In the genomic region with DNA sequence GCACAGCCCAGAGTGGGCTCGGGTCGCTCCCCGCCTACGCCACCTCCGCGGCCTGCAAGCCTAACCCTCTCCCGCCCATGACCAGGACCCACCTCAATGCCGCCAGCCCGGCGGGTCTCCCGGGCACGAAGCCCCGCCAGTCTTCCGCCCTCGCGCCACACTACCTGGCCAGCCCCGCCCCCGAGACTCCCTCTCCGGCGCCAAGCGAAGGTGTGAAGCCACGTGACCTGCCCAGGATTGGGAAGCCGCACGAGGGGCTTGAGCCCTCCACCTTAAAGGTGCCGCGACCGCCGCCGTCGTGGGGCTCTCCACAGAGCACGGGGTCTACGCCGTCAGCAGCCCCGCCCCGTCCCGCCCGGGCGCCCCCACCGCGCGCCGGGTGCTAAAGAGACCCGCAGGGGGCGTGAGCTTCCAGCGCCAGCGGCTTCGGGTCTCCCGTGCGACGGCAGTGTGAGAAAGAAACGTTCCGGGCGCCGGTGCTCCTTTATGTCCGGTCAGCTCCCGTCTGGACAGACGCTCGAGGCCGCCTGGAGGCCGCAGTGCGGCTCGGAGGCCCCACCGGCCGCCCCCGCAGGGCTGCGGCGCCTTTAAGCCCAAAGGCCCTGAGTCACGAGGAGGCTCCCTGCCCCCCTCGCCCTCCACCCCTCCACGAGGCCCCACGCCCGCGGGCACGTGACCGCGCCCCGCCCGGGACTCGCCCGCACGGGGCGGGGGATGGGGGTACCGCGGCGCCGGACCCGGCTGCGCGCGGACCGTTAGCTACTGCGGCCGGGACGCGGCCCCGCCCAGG, we compare ENCODE assay signal across 9 cellular contexts. TPM values are rescaled to one million over a fixed set of nuclear protein-coding genes. Genes with fewer than 3 reads are reported as not detected.
A peak's percentile ranks its signal among the peaks of the same experiment; 100 is the strongest.
DNase-seq lines count a peak whose midpoint lies in the region; ATAC-seq and TF ChIP-seq lines count a peak whose summit lies in the region.
"Had no signal": no experiment of that assay in that cellular context is flagged by ENCODE, and none has a peak within 500 bp of the region (broad histone marks: within the 10 kb centered on the region; RNA-seq: fewer than 3 reads in every experiment).

A gene (minus strand): TSS at position 319 of the 790 bp plus-strand sequence. CDS start 18,904 bp downstream, outside the sequence.

- no peak within 1 kb of the TSS for H3K27ac Mint-ChIP-seq in activated T-helper 17 cell treated with anti-CD3 and anti-CD28 coated beads, Interleukin-2, amount 50 U/mL, for 72 hours
- H3K27ac Mint-ChIP-seq in type B pancreatic cell, result no peak within 1 kb of the TSS

- no peak within 1 kb of the TSS for H3K4ac ChIP-seq in neuronal stem cell (ENCODE audit: low read length)

- H3K4me3 ChIP-seq in neuronal stem cell (ENCODE audit: low read length in 2 of 2), result peak within 1 kb of the TSS; percentile 38 to 77

- H2BK15ac ChIP-seq in neuronal stem cell (ENCODE audit: low read length), result peak within 1 kb of the TSS; percentile 64

- ATAC-seq in activated T-helper 17 cell treated with anti-CD3 and anti-CD28 coated beads, Interleukin-2, amount 50 U/mL, for 72 hours (replicated peaks), result peak; percentile 66
- no peak for ATAC-seq in GM21825 (IDR thresholded peaks at IDR 0.05; ENCODE audit: unreplicated experiment)

- H2BK12ac ChIP-seq in neuronal stem cell (ENCODE audit: low read length), result peak within 1 kb of the TSS; percentile 73

- no peak within 1 kb of the TSS for H3K9ac ChIP-seq in neuronal stem cell (ENCODE audit: low read depth, low read length, poor library complexity)

- peak within 1 kb of the TSS; percentile 95 for H2AFZ ChIP-seq in neuronal stem cell (ENCODE audit: low read length)

- no peaks in the 10 kb centered on the region for H3K4me1 Mint-ChIP-seq in activated T-helper 17 cell treated with anti-CD3 and anti-CD28 coated beads, Interleukin-2, amount 50 U/mL, for 72 hours
- no peaks in the 10 kb centered on the region for H3K4me1 Mint-ChIP-seq in type B pancreatic cell (ENCODE audit: unreplicated experiment)

- H4K8ac ChIP-seq in neuronal stem cell (ENCODE audit: low read depth, low read length), result peak within 1 kb of the TSS; percentile 65

- no peaks in the 10 kb centered on the region for H3K9me3 Mint-ChIP-seq in activated T-helper 17 cell treated with anti-CD3 and anti-CD28 coated beads, Interleukin-2, amount 50 U/mL, for 72 hours
- H3K9me3 Mint-ChIP-seq in type B pancreatic cell, result no peaks in the 10 kb centered on the region

- peak within 1 kb of the TSS; percentile 84 for H2AK5ac ChIP-seq in neuronal stem cell (ENCODE audit: low read depth, low read length)

- no peaks in the 10 kb centered on the region for H3K36me3 Mint-ChIP-seq in activated T-helper 17 cell treated with anti-CD3 and anti-CD28 coated beads, Interleukin-2, amount 50 U/mL, for 72 hours (ENCODE audit: low read depth)
- no peaks in the 10 kb centered on the region for H3K36me3 Mint-ChIP-seq in type B pancreatic cell

- H4K91ac ChIP-seq in neuronal stem cell (ENCODE audit: low read depth, low read length, poor library complexity), result no peak within 1 kb of the TSS

- H3K27me3 ChIP-seq in neuronal stem cell (ENCODE audit: control insufficient read depth in 3 of 3, insufficient read depth in 3 of 3, low read depth in 1 of 3, low read length in 3 of 3), result peaks cover 28 to 85% (median 59%) of the 10 kb centered on the region in 3 experiments

- H3K36me3 ChIP-seq in neuronal stem cell (replicated peaks in 1 of 2; ENCODE audit: control insufficient read depth in 2 of 2, insufficient read depth in 2 of 2, low read length in 2 of 2), result no peaks in the 10 kb centered on the region

- peak within 1 kb of the TSS; percentile 80 for H3K18ac ChIP-seq in neuronal stem cell (ENCODE audit: low read length)

- H2BK5ac ChIP-seq in neuronal stem cell (ENCODE audit: low read length), result peak within 1 kb of the TSS; percentile 13

- TF ChIP-seq CTCF in GM12874 (IDR thresholded peaks at IDR 0.05; ENCODE audit: insufficient read depth, low read depth, low read length), result peak; percentile 29
- TF ChIP-seq CTCF in type B pancreatic cell (conservative IDR thresholded peaks at IDR 0.05), result peak; percentile 26

- peak within 1 kb of the TSS; percentile 51 for H3K4me3 Mint-ChIP-seq in activated T-helper 17 cell treated with anti-CD3 and anti-CD28 coated beads, Interleukin-2, amount 50 U/mL, for 72 hours
- peak within 1 kb of the TSS; percentile 78 for H3K4me3 Mint-ChIP-seq in type B pancreatic cell

- no peak within 1 kb of the TSS for H2BK120ac ChIP-seq in neuronal stem cell (ENCODE audit: low read depth, low read length)

- WGBS in neuronal stem cell (ENCODE audit: extremely low coverage in 2 of 2, insufficient read length in 2 of 2, insufficient replicate concordance in 1 of 2), 2 donors, result no CpG with 5 or more reads among the region's 96 CpGs

- H3K27ac ChIP-seq in neuronal stem cell (replicated peaks; ENCODE audit: low read length), result no peak within 1 kb of the TSS

- peak within 1 kb of the TSS; percentile 71 for H3K14ac ChIP-seq in neuronal stem cell (ENCODE audit: low read length)

- DNase-seq in NCI-H2171 (lab: John Stamatoyannopoulos, UW) (peak; percentile 17), foreskin melanocyte (peak; percentile 36), neuronal stem cell (ENCODE audit: low spot score) (no peak), type B pancreatic cell (ENCODE audit: extremely low spot score, unreplicated experiment) (no peak), amniotic stem cell (lab: John Stamatoyannopoulos, UW) (no peak)

- peaks cover 5% of the 10 kb centered on the region in 2 donors for H3K4me1 ChIP-seq in neuronal stem cell (ENCODE audit: control insufficient read depth in 2 of 2, insufficient read depth in 1 of 2, low read depth in 1 of 2, low read length in 2 of 2)

- H3K23ac ChIP-seq in neuronal stem cell (ENCODE audit: low read depth, low read length, poor library complexity), result peak within 1 kb of the TSS; percentile 73

- peaks cover 0 to 8% of the 10 kb centered on the region in 2 donors for H3K9me3 ChIP-seq in neuronal stem cell (replicated peaks in 1 of 2; ENCODE audit: control insufficient read depth in 2 of 2, insufficient read depth in 1 of 2, low read depth in 1 of 2, low read length in 2 of 2)

- no peaks in the 10 kb centered on the region for H3K79me1 ChIP-seq in neuronal stem cell (ENCODE audit: low read depth, low read length)

- peak within 1 kb of the TSS; percentile 83 for H3K4me2 ChIP-seq in neuronal stem cell (ENCODE audit: insufficient read depth, low read length, poor library complexity, severe bottlenecking)

- H3K27me3 Mint-ChIP-seq in activated T-helper 17 cell treated with anti-CD3 and anti-CD28 coated beads, Interleukin-2, amount 50 U/mL, for 72 hours, result peaks cover 34% of the 10 kb centered on the region
- H3K27me3 Mint-ChIP-seq in type B pancreatic cell, result peaks cover 82% of the 10 kb centered on the region

RNA-seq across cellular contexts. Expression of the gene that starts here (rescaled TPM):
- total RNA-seq in activated T-helper 17 cell treated with anti-CD3 and anti-CD28 coated beads, Interleukin-2, amount 50 U/mL, for 72 hours, result under 1 TPM in 1 of 2 donors, not detected in 1; 0.26 TPM
- 2.8 TPM for polyA plus RNA-seq in neuronal stem cell (2013, experiment 1 of 2)
- 2.6 TPM for polyA plus RNA-seq in neuronal stem cell (2013, experiment 2 of 2)
- 1.6 and 1.8 TPM in 2 replicates for total RNA-seq in type B pancreatic cell (ENCODE audit: low replicate concordance)
- total RNA-seq: dermis microvascular lymphatic vessel endothelial cell had no signal

Comparison
In these comparisons a context has a peak if more than half of its experiments do, and no peak if none do; other contexts are left out.
1. Peak in ATAC-seq in activated T-helper 17 cell treated with anti-CD3 and anti-CD28 coated beads, Interleukin-2, amount 50 U/mL, for 72 hours; RNA of the gene not detected or under 1 TPM.
2. DNase-seq: peak in NCI-H2171 (single experiment) and foreskin melanocyte (single experiment); none in neuronal stem cell (single experiment), type B pancreatic cell (single experiment) and amniotic stem cell (single experiment).